ENCODE assay signal across 8 cellular contexts in genomic region chrX:48761674-48762471, GRCh38. TPM values are rescaled to one million over a fixed set of nuclear protein-coding genes. Genes with fewer than 3 reads are reported as not detected.
DNase-seq lines count a peak whose midpoint lies in the region; ATAC-seq and TF ChIP-seq lines count a peak whose summit lies in the region.

GLOD5 (plus strand) TSS chrX:48761747; CDS start chrX:48761791, 44 bp downstream.

- no peaks in the 10 kb centered on the region for H3K4me1 ChIP-seq in right lobe of liver

- peaks cover 6% of the 10 kb centered on the region for H3K4me1 Mint-ChIP-seq in activated T-helper 2 cell treated with anti-CD3 and anti-CD28 coated beads, Interferon-gamma antibody, Interleukin-2, Interleukin-4, amounts not matched to agents 10 μg/mL and 5 μg/mL and 100 μg/mL, durations not matched to agents 14 hours and 24 hours and 36 hours (ENCODE audit: low read depth)

- H3K4me3 ChIP-seq in right lobe of liver = peak within 1 kb of the TSS in 1 of 3 donors; percentile 13

- TF ChIP-seq POLR2A in right lobe of liver (IDR thresholded peaks at IDR 0.05) = no peak

- H3K27ac Mint-ChIP-seq in activated T-helper 2 cell treated with anti-CD3 and anti-CD28 coated beads, Interferon-gamma antibody, Interleukin-2, Interleukin-4, amounts not matched to agents 10 μg/mL and 5 μg/mL and 100 μg/mL, durations not matched to agents 14 hours and 24 hours and 36 hours = no peak within 1 kb of the TSS

- H3K4me3 Mint-ChIP-seq in activated T-helper 2 cell treated with anti-CD3 and anti-CD28 coated beads, Interferon-gamma antibody, Interleukin-2, Interleukin-4, amounts not matched to agents 10 μg/mL and 5 μg/mL and 100 μg/mL, durations not matched to agents 14 hours and 24 hours and 36 hours (ENCODE audit: low read depth) = no peak within 1 kb of the TSS

- no peaks in the 10 kb centered on the region for H3K9me3 Mint-ChIP-seq in activated T-helper 2 cell treated with anti-CD3 and anti-CD28 coated beads, Interferon-gamma antibody, Interleukin-2, Interleukin-4, amounts not matched to agents 10 μg/mL and 5 μg/mL and 100 μg/mL, durations not matched to agents 14 hours and 24 hours and 36 hours

- peak within 1 kb of the TSS in 1 of 3 donors; percentile 40 for H3K27ac ChIP-seq in right lobe of liver

- WGBS in right lobe of liver (ENCODE audit: insufficient coverage, low coverage, low lambda C conversion rate, missing lambda C conversion rate) = 43% methylated on average over 7 of the region's 12 CpGs

- H3K9me3 ChIP-seq in right lobe of liver = no peaks in the 10 kb centered on the region

- peak; percentile 96 to 99 (median 98) for ATAC-seq in right lobe of liver

- H3K36me3 Mint-ChIP-seq in activated T-helper 2 cell treated with anti-CD3 and anti-CD28 coated beads, Interferon-gamma antibody, Interleukin-2, Interleukin-4, amounts not matched to agents 10 μg/mL and 5 μg/mL and 100 μg/mL, durations not matched to agents 14 hours and 24 hours and 36 hours (ENCODE audit: low read depth) = no peaks in the 10 kb centered on the region

- H3K36me3 ChIP-seq in right lobe of liver = no peaks in the 10 kb centered on the region

- TF ChIP-seq CTCF in right lobe of liver (IDR thresholded peaks at IDR 0.05) = peak; percentile 25 to 38 (median 36)

- H3K27me3 ChIP-seq in right lobe of liver = no peaks in the 10 kb centered on the region

- H3K27me3 Mint-ChIP-seq in activated T-helper 2 cell treated with anti-CD3 and anti-CD28 coated beads, Interferon-gamma antibody, Interleukin-2, Interleukin-4, amounts not matched to agents 10 μg/mL and 5 μg/mL and 100 μg/mL, durations not matched to agents 14 hours and 24 hours and 36 hours (ENCODE audit: low read depth) = peaks cover 4% of the 10 kb centered on the region

- intact Hi-C loops in activated T-helper 2 cell treated with anti-CD3 and anti-CD28 coated beads, Interferon-gamma antibody, Interleukin-2, Interleukin-4, amounts not matched to agents 10 μg/mL and 5 μg/mL and 100 μg/mL, durations not matched to agents 14 hours and 24 hours and 36 hours (cut with micrococcal nuclease) = no loop called here
- intact Hi-C loops in right lobe of liver (cut with DNase I) = no loop called here

- peak; percentile 87 for DNase-seq in ELF-1 (ENCODE audit: low read depth, low spot score)
- DNase-seq in NCI-H1105 treated with DMSO at 0.1 percent for 48 hours (lab: John Stamatoyannopoulos, UW) = peak; percentile 17
- DNase-seq in activated T-helper 2 cell treated with anti-CD3 and anti-CD28 coated beads, Interferon-gamma antibody, Interleukin-2, Interleukin-4, amounts not matched to agents 10 μg/mL and 5 μg/mL and 100 μg/mL, durations not matched to agents 14 hours and 24 hours and 36 hours (ENCODE audit: low spot score) = peak; percentile 8
- peak; percentile 45 to 68 (median 64) for DNase-seq in right lobe of liver
- no peak for DNase-seq in activated effector memory CD4-positive, alpha-beta T cell treated with anti-CD3 and anti-CD28 coated beads, Interleukin-2, amount 50 U/mL, for 16 hours
- no peak for DNase-seq in NAMALWA (ENCODE audit: low spot score)
- no peak for DNase-seq in MV-4-11 (lab: John Stamatoyannopoulos, UW)
- no peak for DNase-seq in midbrain (lab: John Stamatoyannopoulos, UW)

RNA-seq across cellular contexts. Expression of gene GLOD5, which starts in this region (rescaled TPM):
- not detected in 2 replicates for total RNA-seq in activated T-helper 2 cell treated with anti-CD3 and anti-CD28 coated beads, Interferon-gamma antibody, Interleukin-2, Interleukin-4, amounts not matched to agents 10 μg/mL and 5 μg/mL and 100 μg/mL, durations not matched to agents 14 hours and 24 hours and 36 hours
- 1 to 10 TPM in 5 of 6 experiments, under 1 TPM in 1; 0.98 to 4.1 (median 2.9) TPM for total RNA-seq in right lobe of liver

Comparison
In these comparisons a context has a peak if more than half of its experiments do, and no peak if none do; other contexts are left out.
1. Peak in DNase-seq in activated T-helper 2 cell treated with anti-CD3 and anti-CD28 coated beads, Interferon-gamma antibody, Interleukin-2, Interleukin-4, amounts not matched to agents 10 μg/mL and 5 μg/mL and 100 μg/mL, durations not matched to agents 14 hours and 24 hours and 36 hours; RNA of the gene not detected or under 1 TPM.
2. DNase-seq: peak in ELF-1 (single experiment), NCI-H1105 treated with DMSO at 0.1 percent for 48 hours (single experiment) and right lobe of liver (3 of 3); none in activated effector memory CD4-positive, alpha-beta T cell treated with anti-CD3 and anti-CD28 coated beads, Interleukin-2, amount 50 U/mL, for 16 hours (single experiment), NAMALWA (single experiment), MV-4-11 (single experiment) and midbrain (single experiment).